In the genomic region with DNA sequence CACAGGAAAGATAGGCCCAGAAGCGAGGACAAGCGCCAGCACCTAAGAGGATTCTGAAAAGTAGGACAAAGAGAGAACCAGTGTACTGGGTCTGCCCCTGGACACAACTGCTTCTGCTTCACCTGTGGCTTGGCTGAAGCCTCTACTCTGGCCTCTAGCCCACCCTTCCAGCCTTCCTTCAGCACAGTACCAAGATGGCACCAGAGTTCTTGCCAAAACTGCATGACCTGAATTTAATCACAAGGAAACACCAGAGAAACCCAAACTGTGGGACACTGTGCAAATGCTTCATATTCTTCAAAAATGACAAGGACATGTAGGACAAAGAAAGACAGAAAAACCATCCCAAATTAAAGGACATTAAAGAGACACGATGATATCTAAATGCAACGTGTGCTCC, we compare ENCODE assay signal across 23 cellular contexts.
"Had no signal": no experiment of that assay in that cellular context is flagged by ENCODE, and none has a peak within 500 bp of the region (broad histone marks: within the 10 kb centered on the region; RNA-seq: fewer than 3 reads in every experiment).

No MANE protein-coding gene starts in this region.

- H3K27me3 Mint-ChIP-seq: naive thymus-derived CD4-positive, alpha-beta T cell; stimulated activated memory B cell treated with anti-CD40 and anti-IgM and Interleukin-4, amounts not matched to agents 10 μg/mL and 1 μg/mL and 100 μg/mL, for 72 hours; stimulated activated naive CD8-positive, alpha-beta T cell treated with anti-CD3 and anti-CD28 coated beads, Interleukin-15, amount 100 ng/mL, for 72 hours; type B pancreatic cell had no signal

- DNase-seq: hypothalamus; islet precursor cell; left ventricle myocardium inferior; mesendoderm; midbrain; mucosa of descending colon; naive thymus-derived CD4-positive, alpha-beta T cell; nucleus accumbens; posterior cingulate gyrus; retina; right cardiac atrium; stimulated activated CD4-positive, alpha-beta T cell treated with anti-CD3 and anti-CD28 coated beads, Interleukin-12 subunit alpha, Interleukin-12 subunit beta, amount 100 ng/mL, for 4 hours; stimulated activated CD4-positive, alpha-beta T cell treated with anti-CD3 and anti-CD28 coated beads, Interleukin-4, amount 100 ng/mL, for 24 hours; stimulated activated naive CD4-positive, alpha-beta T cell treated with Interleukin-2 at 50 U/mL for 16 hours; stimulated activated naive CD8-positive, alpha-beta T cell treated with anti-CD3 and anti-CD28 coated beads, Interleukin-15, amount 100 ng/mL, for 72 hours had no signal

- H3K27ac Mint-ChIP-seq: stimulated activated naive CD8-positive, alpha-beta T cell treated with anti-CD3 and anti-CD28 coated beads, Interleukin-15, amount 100 ng/mL, for 72 hours; type B pancreatic cell had no signal

- H3K4me3 ChIP-seq: left ventricle myocardium inferior, lung, mucosa of descending colon, pancreas, prostate gland, skin epidermis, tibial nerve, uterus had no signal

- H3K36me3 ChIP-seq: uterus had no signal

- H3K9me3 ChIP-seq: left ventricle myocardium inferior, mucosa of descending colon, pancreas, prostate gland, tibial nerve, uterus had no signal

- H3K27ac ChIP-seq: left ventricle myocardium inferior, pancreas, prostate gland, skin epidermis, tibial nerve, uterus had no signal

- H3K4me3 Mint-ChIP-seq: stimulated activated memory B cell treated with anti-CD40 and anti-IgM and Interleukin-4, amounts not matched to agents 10 μg/mL and 1 μg/mL and 100 μg/mL, for 72 hours; stimulated activated naive CD8-positive, alpha-beta T cell treated with anti-CD3 and anti-CD28 coated beads, Interleukin-15, amount 100 ng/mL, for 72 hours; type B pancreatic cell had no signal

- H3K9me3 Mint-ChIP-seq: naive thymus-derived CD4-positive, alpha-beta T cell; stimulated activated memory B cell treated with anti-CD40 and anti-IgM and Interleukin-4, amounts not matched to agents 10 μg/mL and 1 μg/mL and 100 μg/mL, for 72 hours; stimulated activated naive CD8-positive, alpha-beta T cell treated with anti-CD3 and anti-CD28 coated beads, Interleukin-15, amount 100 ng/mL, for 72 hours; type B pancreatic cell had no signal

- FAIRE-seq: pancreas had no signal

- H3K27me3 ChIP-seq: pancreas, tibial nerve, uterus had no signal

- H3K4me1 ChIP-seq: prostate gland had no signal
